ENCODE assay signal across 15 cellular contexts in the genomic region with DNA sequence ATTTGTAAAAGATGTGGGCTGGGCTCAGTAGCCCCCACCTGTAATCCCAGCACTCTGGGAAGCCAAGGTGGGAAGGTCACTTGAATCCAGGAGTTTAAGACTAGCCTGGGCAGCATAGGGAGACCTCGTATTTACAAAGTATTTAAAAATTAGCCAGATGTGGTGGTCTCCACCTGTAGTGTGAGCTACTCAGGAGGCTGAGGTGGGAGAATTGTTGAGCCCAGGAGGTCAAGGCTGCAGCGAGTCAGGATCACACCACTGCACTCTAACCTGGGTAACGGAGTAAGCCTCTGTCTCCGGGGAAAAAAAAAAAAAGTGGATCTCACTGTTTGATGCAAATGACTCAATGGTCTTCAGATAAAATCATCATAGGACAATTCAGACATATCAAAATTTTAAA.
DNase-seq lines count a peak whose midpoint lies in the region; ATAC-seq and TF ChIP-seq lines count a peak whose summit lies in the region.
"Had no signal": no experiment of that assay in that cellular context is flagged by ENCODE, and none has a peak within 500 bp of the region (broad histone marks: within the 10 kb centered on the region; RNA-seq: fewer than 3 reads in every experiment).

No MANE protein-coding gene starts in this region.

- no peak overlapping the region for H3K4me3 ChIP-seq in Caco-2 (ENCODE audit: low read depth, low read length)
- H3K4me3 ChIP-seq in HEK293 (ENCODE audit: low read depth, low read length): no peak overlapping the region
- H3K4me3 ChIP-seq in stomach: no peak overlapping the region
- H3K4me3 ChIP-seq: GM23338 had no signal

- no peak for TF ChIP-seq POLR2A in stomach (IDR thresholded peaks at IDR 0.05)

- H3K9me3 ChIP-seq in Caco-2: no peaks in the 10 kb centered on the region
- no peaks in the 10 kb centered on the region for H3K9me3 ChIP-seq in HEK293 (ENCODE audit: control insufficient read depth, insufficient read depth, low read depth, low read length)
- no peaks in the 10 kb centered on the region for H3K9me3 ChIP-seq in stomach

- DNase-seq in Caco-2 (no peak), naive B cell (no peak), substantia nigra (lab: John Stamatoyannopoulos, UW) (no peak), DMS153 (lab: John Stamatoyannopoulos, UW) (no peak), stomach (no peak)
- no peak for DNase-seq in central memory CD8-positive, alpha-beta T cell (ENCODE audit: low spot score in 2 of 2)
- no peak for DNase-seq in effector CD8-positive, alpha-beta T cell (lab: John Stamatoyannopoulos, UW)
- DNase-seq: C1 segment of cervical spinal cord; CD4-positive, alpha-beta T cell; DMS79 treated with DMSO at 0.1 percent for 48 hours; EL; H7 had no signal

- H3K27me3 ChIP-seq in Caco-2 (replicated peaks; ENCODE audit: control insufficient read depth, insufficient read depth, low read length): no peaks in the 10 kb centered on the region
- H3K27me3 ChIP-seq in stomach: no peaks in the 10 kb centered on the region

- WGBS in stomach, 5 donors: 88 to 95% (median 93%) methylated on average over 4 of the region's 4 CpGs

- peaks cover 14% of the 10 kb centered on the region for H3K4me1 Mint-ChIP-seq in Caco-2 (ENCODE audit: low read depth, unreplicated experiment)
- H3K4me1 Mint-ChIP-seq in central memory CD8-positive, alpha-beta T cell: peaks cover 15% of the 10 kb centered on the region
- peaks cover 4 to 15% (median 13%) of the 10 kb centered on the region in 3 donors for H3K4me1 Mint-ChIP-seq in naive B cell

- H3K27ac ChIP-seq in HEK293 (ENCODE audit: extremely low read depth, low read depth, low read length) (no peak overlapping the region), substantia nigra (ENCODE audit: low read depth, low read length, poor library complexity, severe bottlenecking) (no peak overlapping the region), stomach (no peak overlapping the region)

- no peak for TF ChIP-seq CTCF in Caco-2 (IDR thresholded peaks at IDR 0.05; ENCODE audit: insufficient read depth in 1 of 2, low read depth in 1 of 2, low read length in 1 of 2, severe bottlenecking in 1 of 2, unreplicated experiment in 1 of 2)
- no peak for TF ChIP-seq CTCF in HEK293 (tag by site-specific recombination; IDR thresholded peaks at IDR 0.05)
- TF ChIP-seq CTCF in stomach (IDR thresholded peaks at IDR 0.05): no peak

- peak overlapping the region; percentile 72 for H3K27ac Mint-ChIP-seq in Caco-2 (ENCODE audit: unreplicated experiment)
- peak overlapping the region; percentile 61 for H3K27ac Mint-ChIP-seq in central memory CD8-positive, alpha-beta T cell (ENCODE audit: low read depth)
- H3K27ac Mint-ChIP-seq in naive B cell: peak overlapping the region in 4 of 6 donors; percentile 11 to 57 (median 30)
- H3K27ac Mint-ChIP-seq: B cell, GM23338 had no signal

- H3K36me3 Mint-ChIP-seq in Caco-2 (ENCODE audit: insufficient read depth, unreplicated experiment): peaks cover 41% of the 10 kb centered on the region
- H3K36me3 Mint-ChIP-seq in central memory CD8-positive, alpha-beta T cell (ENCODE audit: insufficient read depth): peaks cover 44% of the 10 kb centered on the region
- H3K36me3 Mint-ChIP-seq in naive B cell: peaks cover 13 to 15% of the 10 kb centered on the region in 2 donors

- TF ChIP-seq EP300 in stomach (IDR thresholded peaks at IDR 0.05): no peak

- no peaks in the 10 kb centered on the region for H3K9me3 Mint-ChIP-seq in Caco-2 (ENCODE audit: unreplicated experiment)
- H3K9me3 Mint-ChIP-seq in central memory CD8-positive, alpha-beta T cell: no peaks in the 10 kb centered on the region
- no peaks in the 10 kb centered on the region for H3K9me3 Mint-ChIP-seq in naive B cell
- H3K9me3 Mint-ChIP-seq: CD4-positive, alpha-beta T cell; GM23338 had no signal

- POLR2A ChIA-PET in Caco-2 (lab: Charles Lee) (no interaction called here), HEK293 (lab: Yijun Ruan, JAX) (no interaction called here)

- H3K36me3 ChIP-seq in Caco-2 (ENCODE audit: control insufficient read depth, insufficient read depth, low read length) (no peaks in the 10 kb centered on the region), HEK293 (ENCODE audit: control insufficient read depth in 2 of 2, insufficient read depth in 1 of 2, low read length in 2 of 2) (peaks cover 39 to 47% of the 10 kb centered on the region in 2 experiments), stomach (peaks cover 0 to 54% (median 47%) of the 10 kb centered on the region in 4 donors)

- H3K4me3 Mint-ChIP-seq in Caco-2 (ENCODE audit: unreplicated experiment) (no peak overlapping the region), naive B cell (no peak overlapping the region)
- no peak overlapping the region for H3K4me3 Mint-ChIP-seq in central memory CD8-positive, alpha-beta T cell
- H3K4me3 Mint-ChIP-seq: B cell; CD4-positive, alpha-beta T cell; GM23338 had no signal

- CTCF ChIA-PET in Caco-2 (lab: Charles Lee): no interaction called here
- CTCF ChIA-PET in HEK293 (lab: Yijun Ruan, JAX): interaction anchor here (0.6 to 1.8 kb wide), 3 partner anchors 14 to 275 kb away, joined by 3 to 10 read pairs (median 3); no protein-coding TSS in a partner anchor

- no peak for ATAC-seq in central memory CD8-positive, alpha-beta T cell (replicated peaks; ENCODE audit: extremely low read depth, poor library complexity, severe bottlenecking)
- ATAC-seq in naive B cell (ENCODE audit: low read depth in 2 of 2): no peak
- ATAC-seq: GM23338 had no signal

- no TSS peak for BruUV-seq in Caco-2 (replicated peaks; lab: Mats Ljungman, UMichigan)

- H3K27me3 Mint-ChIP-seq in Caco-2 (ENCODE audit: insufficient read depth, unreplicated experiment) (no peaks in the 10 kb centered on the region), naive B cell (no peaks in the 10 kb centered on the region)
- H3K27me3 Mint-ChIP-seq in central memory CD8-positive, alpha-beta T cell: no peaks in the 10 kb centered on the region
- H3K27me3 Mint-ChIP-seq: B cell; CD4-positive, alpha-beta T cell had no signal

- H3K4me1 ChIP-seq in Caco-2 (peaks cover 5% of the 10 kb centered on the region), HEK293 (ENCODE audit: control insufficient read depth, insufficient read depth, low read length) (no peaks in the 10 kb centered on the region), stomach (peaks cover 0 to 11% (median 4%) of the 10 kb centered on the region in 4 donors)

- intact Hi-C loops in Caco-2 (cut with micrococcal nuclease; ENCODE audit: unreplicated experiment): no loop called here
- intact Hi-C loops in stomach (cut with DNase I; ENCODE audit: low total_unique reads): no loop called here

TF ChIP-seq in HEK293, 187 proteins besides CTCF, POLR2A, EP300 and RAD21:
- TF ChIP-seq ZBTB8A (tag by site-specific recombination; IDR thresholded peaks at IDR 0.05): no peak
- TF ChIP-seq, protein P1, sequence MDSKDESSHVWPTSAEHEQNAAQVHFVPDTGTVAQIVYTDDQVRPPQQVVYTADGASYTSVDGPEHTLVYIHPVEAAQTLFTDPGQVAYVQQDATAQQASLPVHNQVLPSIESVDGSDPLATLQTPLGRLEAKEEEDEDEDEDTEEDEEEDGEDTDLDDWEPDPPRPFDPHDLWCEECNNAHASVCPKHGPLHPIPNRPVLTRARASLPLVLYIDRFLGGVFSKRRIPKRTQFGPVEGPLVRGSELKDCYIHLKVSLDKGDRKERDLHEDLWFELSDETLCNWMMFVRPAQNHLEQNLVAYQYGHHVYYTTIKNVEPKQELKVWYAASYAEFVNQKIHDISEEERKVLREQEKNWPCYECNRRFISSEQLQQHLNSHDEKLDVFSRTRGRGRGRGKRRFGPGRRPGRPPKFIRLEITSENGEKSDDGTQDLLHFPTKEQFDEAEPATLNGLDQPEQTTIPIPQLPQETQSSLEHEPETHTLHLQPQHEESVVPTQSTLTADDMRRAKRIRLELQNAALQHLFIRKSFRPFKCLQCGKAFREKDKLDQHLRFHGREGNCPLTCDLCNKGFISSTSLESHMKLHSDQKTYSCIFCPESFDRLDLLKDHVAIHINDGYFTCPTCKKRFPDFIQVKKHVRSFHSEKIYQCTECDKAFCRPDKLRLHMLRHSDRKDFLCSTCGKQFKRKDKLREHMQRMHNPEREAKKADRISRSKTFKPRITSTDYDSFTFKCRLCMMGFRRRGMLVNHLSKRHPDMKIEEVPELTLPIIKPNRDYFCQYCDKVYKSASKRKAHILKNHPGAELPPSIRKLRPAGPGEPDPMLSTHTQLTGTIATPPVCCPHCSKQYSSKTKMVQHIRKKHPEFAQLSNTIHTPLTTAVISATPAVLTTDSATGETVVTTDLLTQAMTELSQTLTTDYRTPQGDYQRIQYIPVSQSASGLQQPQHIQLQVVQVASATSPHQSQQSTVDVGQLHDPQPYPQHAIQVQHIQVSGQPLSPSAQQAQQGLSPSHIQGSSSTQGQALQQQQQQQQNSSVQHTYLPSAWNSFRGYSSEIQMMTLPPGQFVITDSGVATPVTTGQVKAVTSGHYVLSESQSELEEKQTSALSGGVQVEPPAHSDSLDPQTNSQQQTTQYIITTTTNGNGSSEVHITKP (tag by site-specific recombination; IDR thresholded peaks at IDR 0.05): 0 out of 2 replicates have a peak, but pooled peaks have one; percentile 13
